Comparison of ENCODE assay signal across 1 cellular context in genomic region chr14:93120952-93121834, GRCh38.
TF ChIP-seq lines count a peak whose summit lies in the region.

No MANE protein-coding gene starts in this region.

TF ChIP-seq in K562, 482 proteins besides CTCF, POLR2A, EP300 and RAD21 (continued from another document):
- TF ChIP-seq, protein P1, sequence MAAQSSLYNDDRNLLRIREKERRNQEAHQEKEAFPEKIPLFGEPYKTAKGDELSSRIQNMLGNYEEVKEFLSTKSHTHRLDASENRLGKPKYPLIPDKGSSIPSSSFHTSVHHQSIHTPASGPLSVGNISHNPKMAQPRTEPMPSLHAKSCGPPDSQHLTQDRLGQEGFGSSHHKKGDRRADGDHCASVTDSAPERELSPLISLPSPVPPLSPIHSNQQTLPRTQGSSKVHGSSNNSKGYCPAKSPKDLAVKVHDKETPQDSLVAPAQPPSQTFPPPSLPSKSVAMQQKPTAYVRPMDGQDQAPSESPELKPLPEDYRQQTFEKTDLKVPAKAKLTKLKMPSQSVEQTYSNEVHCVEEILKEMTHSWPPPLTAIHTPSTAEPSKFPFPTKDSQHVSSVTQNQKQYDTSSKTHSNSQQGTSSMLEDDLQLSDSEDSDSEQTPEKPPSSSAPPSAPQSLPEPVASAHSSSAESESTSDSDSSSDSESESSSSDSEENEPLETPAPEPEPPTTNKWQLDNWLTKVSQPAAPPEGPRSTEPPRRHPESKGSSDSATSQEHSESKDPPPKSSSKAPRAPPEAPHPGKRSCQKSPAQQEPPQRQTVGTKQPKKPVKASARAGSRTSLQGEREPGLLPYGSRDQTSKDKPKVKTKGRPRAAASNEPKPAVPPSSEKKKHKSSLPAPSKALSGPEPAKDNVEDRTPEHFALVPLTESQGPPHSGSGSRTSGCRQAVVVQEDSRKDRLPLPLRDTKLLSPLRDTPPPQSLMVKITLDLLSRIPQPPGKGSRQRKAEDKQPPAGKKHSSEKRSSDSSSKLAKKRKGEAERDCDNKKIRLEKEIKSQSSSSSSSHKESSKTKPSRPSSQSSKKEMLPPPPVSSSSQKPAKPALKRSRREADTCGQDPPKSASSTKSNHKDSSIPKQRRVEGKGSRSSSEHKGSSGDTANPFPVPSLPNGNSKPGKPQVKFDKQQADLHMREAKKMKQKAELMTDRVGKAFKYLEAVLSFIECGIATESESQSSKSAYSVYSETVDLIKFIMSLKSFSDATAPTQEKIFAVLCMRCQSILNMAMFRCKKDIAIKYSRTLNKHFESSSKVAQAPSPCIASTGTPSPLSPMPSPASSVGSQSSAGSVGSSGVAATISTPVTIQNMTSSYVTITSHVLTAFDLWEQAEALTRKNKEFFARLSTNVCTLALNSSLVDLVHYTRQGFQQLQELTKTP (IDR thresholded peaks at IDR 0.05; ENCODE audit: low read depth in 1 of 2, partially characterized antibody in 2 of 2): no peak
- TF ChIP-seq ZNF766 (CRISPR knock-in tag; conservative IDR thresholded peaks at IDR 0.05): no peak
- no peak for TF ChIP-seq GABPB1 (CRISPR knock-in tag; IDR thresholded peaks at IDR 0.05)
- TF ChIP-seq SMARCA4 (IDR thresholded peaks at IDR 0.05): no peak
- TF ChIP-seq ZNF263 (CRISPR knock-in tag; IDR thresholded peaks at IDR 0.05; ENCODE audit: borderline replicate concordance): no peak
- TF ChIP-seq ZFP30 (CRISPR knock-in tag; IDR thresholded peaks at IDR 0.05; ENCODE audit: borderline replicate concordance): no peak
- no peak for TF ChIP-seq TEAD2 (tag; IDR thresholded peaks at IDR 0.05)
- TF ChIP-seq GATAD2A (IDR thresholded peaks at IDR 0.05): no peak
- TF ChIP-seq RBM34 (IDR thresholded peaks at IDR 0.05; ENCODE audit: borderline replicate concordance, insufficient read depth, low read length): no peak
- TF ChIP-seq ZNF175 (CRISPR knock-in tag; IDR thresholded peaks at IDR 0.05; ENCODE audit: low read depth): no peak
- no peak for TF ChIP-seq MAFG (tag; conservative IDR thresholded peaks at IDR 0.05)
- no peak for TF ChIP-seq SIX5 (IDR thresholded peaks at IDR 0.05; ENCODE audit: borderline replicate concordance in 1 of 2, insufficient read depth in 1 of 2, low read depth in 1 of 2, low read length in 2 of 2)
- TF ChIP-seq BCL6 (CRISPR knock-in tag; IDR thresholded peaks at IDR 0.05): no peak
- TF ChIP-seq ZNF316 (IDR thresholded peaks at IDR 0.05): peak; percentile 82
- no peak for TF ChIP-seq CBX1 (IDR thresholded peaks at IDR 0.05; ENCODE audit: low read depth)
- TF ChIP-seq ESRRA (IDR thresholded peaks at IDR 0.05; ENCODE audit: borderline replicate concordance, low read depth): peak; percentile 83
- TF ChIP-seq KLF13 (tag; IDR thresholded peaks at IDR 0.05; ENCODE audit: borderline replicate concordance, low read depth): no peak
- no peak for TF ChIP-seq ZNF347 (CRISPR knock-in tag; IDR thresholded peaks at IDR 0.05; ENCODE audit: low read depth)
- TF ChIP-seq NFIC (IDR thresholded peaks at IDR 0.05): peak; percentile 82
- TF ChIP-seq, protein P2, sequence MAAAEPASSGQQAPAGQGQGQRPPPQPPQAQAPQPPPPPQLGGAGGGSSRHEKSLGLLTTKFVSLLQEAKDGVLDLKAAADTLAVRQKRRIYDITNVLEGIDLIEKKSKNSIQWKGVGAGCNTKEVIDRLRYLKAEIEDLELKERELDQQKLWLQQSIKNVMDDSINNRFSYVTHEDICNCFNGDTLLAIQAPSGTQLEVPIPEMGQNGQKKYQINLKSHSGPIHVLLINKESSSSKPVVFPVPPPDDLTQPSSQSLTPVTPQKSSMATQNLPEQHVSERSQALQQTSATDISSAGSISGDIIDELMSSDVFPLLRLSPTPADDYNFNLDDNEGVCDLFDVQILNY (CRISPR knock-in tag; IDR thresholded peaks at IDR 0.05): no peak
- TF ChIP-seq, protein P3, sequence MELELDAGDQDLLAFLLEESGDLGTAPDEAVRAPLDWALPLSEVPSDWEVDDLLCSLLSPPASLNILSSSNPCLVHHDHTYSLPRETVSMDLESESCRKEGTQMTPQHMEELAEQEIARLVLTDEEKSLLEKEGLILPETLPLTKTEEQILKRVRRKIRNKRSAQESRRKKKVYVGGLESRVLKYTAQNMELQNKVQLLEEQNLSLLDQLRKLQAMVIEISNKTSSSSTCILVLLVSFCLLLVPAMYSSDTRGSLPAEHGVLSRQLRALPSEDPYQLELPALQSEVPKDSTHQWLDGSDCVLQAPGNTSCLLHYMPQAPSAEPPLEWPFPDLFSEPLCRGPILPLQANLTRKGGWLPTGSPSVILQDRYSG (tag; conservative IDR thresholded peaks at IDR 0.05; ENCODE audit: low read depth): no peak
- TF ChIP-seq, protein P4, sequence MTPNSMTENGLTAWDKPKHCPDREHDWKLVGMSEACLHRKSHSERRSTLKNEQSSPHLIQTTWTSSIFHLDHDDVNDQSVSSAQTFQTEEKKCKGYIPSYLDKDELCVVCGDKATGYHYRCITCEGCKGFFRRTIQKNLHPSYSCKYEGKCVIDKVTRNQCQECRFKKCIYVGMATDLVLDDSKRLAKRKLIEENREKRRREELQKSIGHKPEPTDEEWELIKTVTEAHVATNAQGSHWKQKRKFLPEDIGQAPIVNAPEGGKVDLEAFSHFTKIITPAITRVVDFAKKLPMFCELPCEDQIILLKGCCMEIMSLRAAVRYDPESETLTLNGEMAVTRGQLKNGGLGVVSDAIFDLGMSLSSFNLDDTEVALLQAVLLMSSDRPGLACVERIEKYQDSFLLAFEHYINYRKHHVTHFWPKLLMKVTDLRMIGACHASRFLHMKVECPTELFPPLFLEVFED (CRISPR knock-in tag; conservative IDR thresholded peaks at IDR 0.05): no peak
- TF ChIP-seq DIDO1 (tag; IDR thresholded peaks at IDR 0.05; ENCODE audit: low read depth): no peak
- TF ChIP-seq HDAC2 (IDR thresholded peaks at IDR 0.05): no peak
- no peak for TF ChIP-seq PREB (CRISPR knock-in tag; IDR thresholded peaks at IDR 0.05)
- peak; percentile 83; the same call in 1 of the 2 replicates for TF ChIP-seq TRIM28 (IDR thresholded peaks at IDR 0.05)
- TF ChIP-seq TRIM24 (IDR thresholded peaks at IDR 0.05): peak in 1 of 2 experiments; percentile 30; a peak in 1 of 4 replicates
- no peak for TF ChIP-seq ZBTB8A (IDR thresholded peaks at IDR 0.05; ENCODE audit: partially characterized antibody)
- TF ChIP-seq ZNF253 (CRISPR knock-in tag; conservative IDR thresholded peaks at IDR 0.05): no peak
- no peak for TF ChIP-seq SRF (CRISPR knock-in tag; IDR thresholded peaks at IDR 0.05)
- TF ChIP-seq MBD1 (CRISPR knock-in tag; IDR thresholded peaks at IDR 0.05): no peak
- no peak for TF ChIP-seq CREB1 (IDR thresholded peaks at IDR 0.05)
- TF ChIP-seq CREB1 (CRISPR knock-in tag; IDR thresholded peaks at IDR 0.05): no peak
- no peak for TF ChIP-seq MYNN (IDR thresholded peaks at IDR 0.05)
- TF ChIP-seq MYNN (CRISPR knock-in tag; IDR thresholded peaks at IDR 0.05): no peak
- no peak for TF ChIP-seq RBBP5 (IDR thresholded peaks at IDR 0.05; ENCODE audit: borderline replicate concordance, insufficient read depth, low read length, poor library complexity, severe bottlenecking)
- no peak for TF ChIP-seq MAFK (IDR thresholded peaks at IDR 0.05; ENCODE audit: low read length)
- TF ChIP-seq, protein P5, sequence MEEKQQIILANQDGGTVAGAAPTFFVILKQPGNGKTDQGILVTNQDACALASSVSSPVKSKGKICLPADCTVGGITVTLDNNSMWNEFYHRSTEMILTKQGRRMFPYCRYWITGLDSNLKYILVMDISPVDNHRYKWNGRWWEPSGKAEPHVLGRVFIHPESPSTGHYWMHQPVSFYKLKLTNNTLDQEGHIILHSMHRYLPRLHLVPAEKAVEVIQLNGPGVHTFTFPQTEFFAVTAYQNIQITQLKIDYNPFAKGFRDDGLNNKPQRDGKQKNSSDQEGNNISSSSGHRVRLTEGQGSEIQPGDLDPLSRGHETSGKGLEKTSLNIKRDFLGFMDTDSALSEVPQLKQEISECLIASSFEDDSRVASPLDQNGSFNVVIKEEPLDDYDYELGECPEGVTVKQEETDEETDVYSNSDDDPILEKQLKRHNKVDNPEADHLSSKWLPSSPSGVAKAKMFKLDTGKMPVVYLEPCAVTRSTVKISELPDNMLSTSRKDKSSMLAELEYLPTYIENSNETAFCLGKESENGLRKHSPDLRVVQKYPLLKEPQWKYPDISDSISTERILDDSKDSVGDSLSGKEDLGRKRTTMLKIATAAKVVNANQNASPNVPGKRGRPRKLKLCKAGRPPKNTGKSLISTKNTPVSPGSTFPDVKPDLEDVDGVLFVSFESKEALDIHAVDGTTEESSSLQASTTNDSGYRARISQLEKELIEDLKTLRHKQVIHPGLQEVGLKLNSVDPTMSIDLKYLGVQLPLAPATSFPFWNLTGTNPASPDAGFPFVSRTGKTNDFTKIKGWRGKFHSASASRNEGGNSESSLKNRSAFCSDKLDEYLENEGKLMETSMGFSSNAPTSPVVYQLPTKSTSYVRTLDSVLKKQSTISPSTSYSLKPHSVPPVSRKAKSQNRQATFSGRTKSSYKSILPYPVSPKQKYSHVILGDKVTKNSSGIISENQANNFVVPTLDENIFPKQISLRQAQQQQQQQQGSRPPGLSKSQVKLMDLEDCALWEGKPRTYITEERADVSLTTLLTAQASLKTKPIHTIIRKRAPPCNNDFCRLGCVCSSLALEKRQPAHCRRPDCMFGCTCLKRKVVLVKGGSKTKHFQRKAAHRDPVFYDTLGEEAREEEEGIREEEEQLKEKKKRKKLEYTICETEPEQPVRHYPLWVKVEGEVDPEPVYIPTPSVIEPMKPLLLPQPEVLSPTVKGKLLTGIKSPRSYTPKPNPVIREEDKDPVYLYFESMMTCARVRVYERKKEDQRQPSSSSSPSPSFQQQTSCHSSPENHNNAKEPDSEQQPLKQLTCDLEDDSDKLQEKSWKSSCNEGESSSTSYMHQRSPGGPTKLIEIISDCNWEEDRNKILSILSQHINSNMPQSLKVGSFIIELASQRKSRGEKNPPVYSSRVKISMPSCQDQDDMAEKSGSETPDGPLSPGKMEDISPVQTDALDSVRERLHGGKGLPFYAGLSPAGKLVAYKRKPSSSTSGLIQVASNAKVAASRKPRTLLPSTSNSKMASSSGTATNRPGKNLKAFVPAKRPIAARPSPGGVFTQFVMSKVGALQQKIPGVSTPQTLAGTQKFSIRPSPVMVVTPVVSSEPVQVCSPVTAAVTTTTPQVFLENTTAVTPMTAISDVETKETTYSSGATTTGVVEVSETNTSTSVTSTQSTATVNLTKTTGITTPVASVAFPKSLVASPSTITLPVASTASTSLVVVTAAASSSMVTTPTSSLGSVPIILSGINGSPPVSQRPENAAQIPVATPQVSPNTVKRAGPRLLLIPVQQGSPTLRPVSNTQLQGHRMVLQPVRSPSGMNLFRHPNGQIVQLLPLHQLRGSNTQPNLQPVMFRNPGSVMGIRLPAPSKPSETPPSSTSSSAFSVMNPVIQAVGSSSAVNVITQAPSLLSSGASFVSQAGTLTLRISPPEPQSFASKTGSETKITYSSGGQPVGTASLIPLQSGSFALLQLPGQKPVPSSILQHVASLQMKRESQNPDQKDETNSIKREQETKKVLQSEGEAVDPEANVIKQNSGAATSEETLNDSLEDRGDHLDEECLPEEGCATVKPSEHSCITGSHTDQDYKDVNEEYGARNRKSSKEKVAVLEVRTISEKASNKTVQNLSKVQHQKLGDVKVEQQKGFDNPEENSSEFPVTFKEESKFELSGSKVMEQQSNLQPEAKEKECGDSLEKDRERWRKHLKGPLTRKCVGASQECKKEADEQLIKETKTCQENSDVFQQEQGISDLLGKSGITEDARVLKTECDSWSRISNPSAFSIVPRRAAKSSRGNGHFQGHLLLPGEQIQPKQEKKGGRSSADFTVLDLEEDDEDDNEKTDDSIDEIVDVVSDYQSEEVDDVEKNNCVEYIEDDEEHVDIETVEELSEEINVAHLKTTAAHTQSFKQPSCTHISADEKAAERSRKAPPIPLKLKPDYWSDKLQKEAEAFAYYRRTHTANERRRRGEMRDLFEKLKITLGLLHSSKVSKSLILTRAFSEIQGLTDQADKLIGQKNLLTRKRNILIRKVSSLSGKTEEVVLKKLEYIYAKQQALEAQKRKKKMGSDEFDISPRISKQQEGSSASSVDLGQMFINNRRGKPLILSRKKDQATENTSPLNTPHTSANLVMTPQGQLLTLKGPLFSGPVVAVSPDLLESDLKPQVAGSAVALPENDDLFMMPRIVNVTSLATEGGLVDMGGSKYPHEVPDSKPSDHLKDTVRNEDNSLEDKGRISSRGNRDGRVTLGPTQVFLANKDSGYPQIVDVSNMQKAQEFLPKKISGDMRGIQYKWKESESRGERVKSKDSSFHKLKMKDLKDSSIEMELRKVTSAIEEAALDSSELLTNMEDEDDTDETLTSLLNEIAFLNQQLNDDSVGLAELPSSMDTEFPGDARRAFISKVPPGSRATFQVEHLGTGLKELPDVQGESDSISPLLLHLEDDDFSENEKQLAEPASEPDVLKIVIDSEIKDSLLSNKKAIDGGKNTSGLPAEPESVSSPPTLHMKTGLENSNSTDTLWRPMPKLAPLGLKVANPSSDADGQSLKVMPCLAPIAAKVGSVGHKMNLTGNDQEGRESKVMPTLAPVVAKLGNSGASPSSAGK (IDR thresholded peaks at IDR 0.05): no peak
- TF ChIP-seq FUS (optimal IDR thresholded peaks at IDR 0.05; ENCODE audit: low read depth, low read length): no peak
- TF ChIP-seq CXXC5 (CRISPR knock-in tag; IDR thresholded peaks at IDR 0.05): peak; percentile 17; the same call in 1 of the 2 replicates
- no peak for TF ChIP-seq ZNF274 (IDR thresholded peaks at IDR 0.05; ENCODE audit: borderline replicate concordance, low read depth, low read length)
- no peak for TF ChIP-seq SPI1 (IDR thresholded peaks at IDR 0.05; ENCODE audit: borderline replicate concordance, low read depth, low read length)
- TF ChIP-seq CBX5 (IDR thresholded peaks at IDR 0.05; ENCODE audit: borderline replicate concordance, low read depth): no peak
- TF ChIP-seq FOXK2 (conservative IDR thresholded peaks at IDR 0.05 in 1 of 2, IDR thresholded peaks at IDR 0.05 in 1 of 2; ENCODE audit: low read depth in 2 of 2): no peak
- 0 out of 2 replicates have a peak, but pooled peaks have one; percentile 14 for TF ChIP-seq CTBP1 (IDR thresholded peaks at IDR 0.05; ENCODE audit: borderline replicate concordance)
